In genomic region chr13:113016526-113017295, GRCh38 we compare ENCODE assay signal across 1 cellular context.
TF ChIP-seq lines count a peak whose summit lies in the region.

No MANE protein-coding gene starts in this region.

TF ChIP-seq in H1, 55 proteins besides CTCF, POLR2A, EP300 and RAD21 (continued from another document):
- no peak for TF ChIP-seq ATF3 (IDR thresholded peaks at IDR 0.05; ENCODE audit: insufficient read depth, low read depth, low read length)
- TF ChIP-seq POLR2AphosphoS5 (IDR thresholded peaks at IDR 0.05; ENCODE audit: low read depth, low read length), result no peak
- TF ChIP-seq BACH1 (IDR thresholded peaks at IDR 0.05; ENCODE audit: low read length), result no peak
TF ChIP-seq in H1: peak in this region for 0.
